Comparison of ENCODE assay signal across 16 cellular contexts in genomic region chrX:41933546-41933945, GRCh38. TPM values are rescaled to one million over a fixed set of nuclear protein-coding genes. Genes with fewer than 3 reads are reported as not detected.
DNase-seq lines count a peak whose midpoint lies in the region; ATAC-seq and TF ChIP-seq lines count a peak whose summit lies in the region.
"Had no signal": no experiment of that assay in that cellular context is flagged by ENCODE, and none has a peak within 500 bp of the region (broad histone marks: within the 10 kb centered on the region; RNA-seq: fewer than 3 reads in every experiment).

No MANE protein-coding gene starts in this region.

- no peak for TF ChIP-seq CTCF in CD4-positive, alpha-beta T cell (IDR thresholded peaks at IDR 0.05)
- TF ChIP-seq CTCF in natural killer cell (IDR thresholded peaks at IDR 0.05) (no peak), GM23338 (conservative IDR thresholded peaks at IDR 0.05; ENCODE audit: low read depth in 2 of 2) (no peak)

- no peaks in the 10 kb centered on the region for H3K4me1 ChIP-seq in GM23338 (ENCODE audit: insufficient read depth)
- H3K4me1 ChIP-seq: BLaER1 had no signal

- H4K20me1 ChIP-seq in GM23338 (replicated peaks; ENCODE audit: insufficient read depth) = no peaks in the 10 kb centered on the region
- H4K20me1 ChIP-seq: BLaER1 had no signal

- CTCF ChIA-PET in activated CD4-positive, alpha-beta memory T cell treated with anti-CD3 and anti-CD28 coated beads, Interleukin-2, amount 10 ng/mL, durations not matched to agents 7 days and 5 days (lab: Charles Lee) = interaction anchor here (0.7 to 1.0 kb wide), 3 partner anchors 11 to 1620 kb away, joined by 3 to 4 read pairs (median 4); no protein-coding TSS in a partner anchor
- CTCF ChIA-PET in activated CD4-positive, alpha-beta memory T cell treated with anti-CD3 and anti-CD28 coated beads for 36 hours (lab: Charles Lee) = no interaction called here
- CTCF ChIA-PET in CD4-positive, alpha-beta T cell (lab: Charles Lee) = interaction anchor here (1.0 kb wide), 1 partner anchor 152 kb away, joined by 3 read pairs; no protein-coding TSS in a partner anchor

- H3K4me1 Mint-ChIP-seq in activated CD4-positive, alpha-beta memory T cell treated with anti-CD3 and anti-CD28 coated beads, Interleukin-2, amount 10 ng/mL, durations not matched to agents 7 days and 5 days = peaks cover 40% of the 10 kb centered on the region
- H3K4me1 Mint-ChIP-seq in activated CD4-positive, alpha-beta memory T cell treated with anti-CD3 and anti-CD28 coated beads for 36 hours (ENCODE audit: low read depth) = peaks cover 21% of the 10 kb centered on the region
- H3K4me1 Mint-ChIP-seq in CD4-positive, alpha-beta T cell (ENCODE audit: low read depth) = peaks cover 10% of the 10 kb centered on the region
- H3K4me1 Mint-ChIP-seq in T-helper 17 cell = peaks cover 20% of the 10 kb centered on the region
- peaks cover 17 to 18% of the 10 kb centered on the region in 2 donors for H3K4me1 Mint-ChIP-seq in natural killer cell
- no peaks in the 10 kb centered on the region for H3K4me1 Mint-ChIP-seq in GM23338

- no peak overlapping the region for H2AFZ ChIP-seq in GM23338

- H3K27ac Mint-ChIP-seq in activated CD4-positive, alpha-beta memory T cell treated with anti-CD3 and anti-CD28 coated beads, Interleukin-2, amount 10 ng/mL, durations not matched to agents 7 days and 5 days = peak overlapping the region; percentile 65
- no peak overlapping the region for H3K27ac Mint-ChIP-seq in activated CD4-positive, alpha-beta memory T cell treated with anti-CD3 and anti-CD28 coated beads for 36 hours
- no peak overlapping the region for H3K27ac Mint-ChIP-seq in CD4-positive, alpha-beta T cell
- no peak overlapping the region for H3K27ac Mint-ChIP-seq in T-helper 17 cell
- no peak overlapping the region for H3K27ac Mint-ChIP-seq in natural killer cell
- no peak overlapping the region for H3K27ac Mint-ChIP-seq in GM23338

- H3K9me2 ChIP-seq in GM23338 (ENCODE audit: insufficient read depth) = no peaks in the 10 kb centered on the region

- no peak overlapping the region for H3K4me3 ChIP-seq in GM23338
- H3K4me3 ChIP-seq: BLaER1 had no signal

- H3K27me3 ChIP-seq in CD4-positive, alpha-beta T cell (ENCODE audit: control insufficient read depth, insufficient read depth, low read length) = no peaks in the 10 kb centered on the region
- H3K27me3 ChIP-seq in GM23338 (ENCODE audit: insufficient read depth) = no peaks in the 10 kb centered on the region

- intact Hi-C loops in activated CD4-positive, alpha-beta memory T cell treated with anti-CD3 and anti-CD28 coated beads for 36 hours (cut with micrococcal nuclease) = loop anchor here (1.0 kb wide), 1 partner anchor 11 kb away; no protein-coding TSS in a partner anchor
- intact Hi-C loops in CD4-positive, alpha-beta T cell (cut with DNase I, micrococcal nuclease) = no loop called here
- intact Hi-C loops in natural killer cell (cut with micrococcal nuclease) = no loop called here

- H3K4me3 Mint-ChIP-seq in activated CD4-positive, alpha-beta memory T cell treated with anti-CD3 and anti-CD28 coated beads, Interleukin-2, amount 10 ng/mL, durations not matched to agents 7 days and 5 days = no peak overlapping the region
- H3K4me3 Mint-ChIP-seq in activated CD4-positive, alpha-beta memory T cell treated with anti-CD3 and anti-CD28 coated beads for 36 hours = no peak overlapping the region
- H3K4me3 Mint-ChIP-seq in CD4-positive, alpha-beta T cell = no peak overlapping the region
- no peak overlapping the region for H3K4me3 Mint-ChIP-seq in T-helper 17 cell
- H3K4me3 Mint-ChIP-seq in natural killer cell = no peak overlapping the region
- H3K4me3 Mint-ChIP-seq in GM23338 = no peak overlapping the region

- H3K36me3 ChIP-seq in GM23338 (ENCODE audit: insufficient read depth) = no peaks in the 10 kb centered on the region
- H3K36me3 ChIP-seq: BLaER1 had no signal

- ATAC-seq in CD4-positive, alpha-beta T cell (ENCODE audit: poor library complexity) = peak; percentile 26
- peak; percentile 21 for ATAC-seq in T-helper 17 cell
- peak; percentile 54 to 77 (median 74) for ATAC-seq in natural killer cell
- ATAC-seq in GM23338 = no peak
- no peak for ATAC-seq in GM19395 (IDR thresholded peaks at IDR 0.05; ENCODE audit: unreplicated experiment)
- ATAC-seq: Right ventricle myocardium inferior had no signal

- H3F3A ChIP-seq in GM23338 (replicated peaks; ENCODE audit: low read depth) = no peaks in the 10 kb centered on the region

- peaks cover 2% of the 10 kb centered on the region for H3K27me3 Mint-ChIP-seq in activated CD4-positive, alpha-beta memory T cell treated with anti-CD3 and anti-CD28 coated beads, Interleukin-2, amount 10 ng/mL, durations not matched to agents 7 days and 5 days
- H3K27me3 Mint-ChIP-seq in activated CD4-positive, alpha-beta memory T cell treated with anti-CD3 and anti-CD28 coated beads for 36 hours = no peaks in the 10 kb centered on the region
- no peaks in the 10 kb centered on the region for H3K27me3 Mint-ChIP-seq in CD4-positive, alpha-beta T cell
- H3K27me3 Mint-ChIP-seq in T-helper 17 cell (no peaks in the 10 kb centered on the region), natural killer cell (ENCODE audit: low read depth in 2 of 2) (peaks cover 0 to 29% of the 10 kb centered on the region in 2 donors), GM23338 (ENCODE audit: insufficient read depth, low read depth, poor library complexity) (no peaks in the 10 kb centered on the region)

- no peak for DNase-seq in activated CD4-positive, alpha-beta memory T cell treated with anti-CD3 and anti-CD28 coated beads, Interleukin-2, amount 10 ng/mL, durations not matched to agents 7 days and 5 days
- no peak for DNase-seq in activated CD4-positive, alpha-beta memory T cell treated with anti-CD3 and anti-CD28 coated beads for 36 hours
- DNase-seq in CD4-positive, alpha-beta T cell = no peak
- DNase-seq in T-helper 17 cell = no peak
- DNase-seq in natural killer cell = no peak
- no peak for DNase-seq in GM23338 (ENCODE audit: low spot score)
- DNase-seq in HPDE6-E6E7 (ENCODE audit: extremely low spot score) = no peak
- DNase-seq: DMS79, H7, IMR-90, Karpas-422, NCI-H1105, NCI-H2081 had no signal

- no peaks in the 10 kb centered on the region for H3K79me2 ChIP-seq in GM23338 (replicated peaks; ENCODE audit: insufficient read depth)

- POLR2A ChIA-PET in activated CD4-positive, alpha-beta memory T cell treated with anti-CD3 and anti-CD28 coated beads, Interleukin-2, amount 10 ng/mL, durations not matched to agents 7 days and 5 days (lab: Charles Lee) = interaction anchor here (0.6 to 1.5 kb wide), 4 partner anchors 15 to 377 kb away, joined by 3 to 5 read pairs (median 4); no protein-coding TSS in a partner anchor
- POLR2A ChIA-PET in activated CD4-positive, alpha-beta memory T cell treated with anti-CD3 and anti-CD28 coated beads for 36 hours (lab: Charles Lee) = interaction anchor here (0.5 to 0.6 kb wide), 2 partner anchors 48 to 156 kb away, joined by 3 read pairs; no protein-coding TSS in a partner anchor
- POLR2A ChIA-PET in CD4-positive, alpha-beta T cell (lab: Charles Lee) = interaction anchor here (1.1 kb wide), 1 partner anchor 10 kb away, joined by 3 read pairs; no protein-coding TSS in a partner anchor

- H3K27ac ChIP-seq in CD4-positive, alpha-beta T cell (ENCODE audit: low read depth, low read length) = no peak overlapping the region
- no peak overlapping the region for H3K27ac ChIP-seq in GM23338 (ENCODE audit: low read depth)
- H3K27ac ChIP-seq: BLaER1 had no signal

- H3K9me3 Mint-ChIP-seq in activated CD4-positive, alpha-beta memory T cell treated with anti-CD3 and anti-CD28 coated beads, Interleukin-2, amount 10 ng/mL, durations not matched to agents 7 days and 5 days = no peaks in the 10 kb centered on the region
- no peaks in the 10 kb centered on the region for H3K9me3 Mint-ChIP-seq in activated CD4-positive, alpha-beta memory T cell treated with anti-CD3 and anti-CD28 coated beads for 36 hours
- H3K9me3 Mint-ChIP-seq in CD4-positive, alpha-beta T cell = no peaks in the 10 kb centered on the region
- H3K9me3 Mint-ChIP-seq in natural killer cell (no peaks in the 10 kb centered on the region), GM23338 (no peaks in the 10 kb centered on the region)

- no peak overlapping the region for H3K4me2 ChIP-seq in GM23338
- H3K4me2 ChIP-seq: BLaER1 had no signal

- no peaks in the 10 kb centered on the region for H3K36me3 Mint-ChIP-seq in activated CD4-positive, alpha-beta memory T cell treated with anti-CD3 and anti-CD28 coated beads, Interleukin-2, amount 10 ng/mL, durations not matched to agents 7 days and 5 days (ENCODE audit: low read depth)
- no peaks in the 10 kb centered on the region for H3K36me3 Mint-ChIP-seq in activated CD4-positive, alpha-beta memory T cell treated with anti-CD3 and anti-CD28 coated beads for 36 hours
- no peaks in the 10 kb centered on the region for H3K36me3 Mint-ChIP-seq in CD4-positive, alpha-beta T cell (ENCODE audit: low read depth)
- H3K36me3 Mint-ChIP-seq in T-helper 17 cell (ENCODE audit: low read depth) (no peaks in the 10 kb centered on the region), natural killer cell (no peaks in the 10 kb centered on the region), GM23338 (ENCODE audit: low read depth) (no peaks in the 10 kb centered on the region)

- no peaks in the 10 kb centered on the region for H3K9me3 ChIP-seq in CD4-positive, alpha-beta T cell (ENCODE audit: control insufficient read depth, low read length)
- no peaks in the 10 kb centered on the region for H3K9me3 ChIP-seq in T-helper 17 cell (ENCODE audit: control insufficient read depth, low read length, poor library complexity, severe bottlenecking)

TF ChIP-seq in GM23338, 12 proteins besides CTCF, POLR2A, EP300 and RAD21 (continues in another document):
- TF ChIP-seq JUNB (IDR thresholded peaks at IDR 0.05; ENCODE audit: unreplicated experiment) = no peak

RNA-seq across cellular contexts. Expression of gene CASK, which starts 10.2 kb away (rescaled TPM):
- 10 to 100 TPM; 30.1 to 32.7 TPM for total RNA-seq in activated CD4-positive, alpha-beta memory T cell treated with anti-CD3 and anti-CD28 coated beads, Interleukin-2, amount 10 ng/mL, durations not matched to agents 7 days and 5 days
- total RNA-seq in activated CD4-positive, alpha-beta memory T cell treated with anti-CD3 and anti-CD28 coated beads for 36 hours = 10 to 100 TPM; 27.0 to 27.8 TPM
- 10 to 100 TPM; 39.9 to 44.6 TPM for total RNA-seq in CD4-positive, alpha-beta T cell
- total RNA-seq in T-helper 17 cell (100 to 1,000 TPM in 1 of 2 donors, 10 to 100 TPM in 1; 99.9 to 107 TPM), natural killer cell (10 to 100 TPM; 23.5 to 27.9 (median 25.6) TPM)
- total RNA-seq in GM23338 (2014; rRNA removed; shearing (Covaris generic)) = 44.1 and 44.4 TPM in 2 replicates
- 14.2 and 15.3 TPM in 2 replicates for polyA plus RNA-seq in GM23338 (2016; fragmentation: Nextera tagmentation; extraction: Ambion mirVana)

Comparison
In these comparisons a context has a peak if more than half of its experiments do, and no peak if none do; other contexts are left out.
1. ATAC-seq: peak in CD4-positive, alpha-beta T cell (single experiment), T-helper 17 cell (single experiment) and natural killer cell (3 of 3); none in GM23338 (single experiment) and GM19395 (single experiment).